Comparison of ENCODE assay signal across 8 cellular contexts in genomic region chr20:760751-761417, GRCh38. TPM values are rescaled to one million over a fixed set of nuclear protein-coding genes. Genes with fewer than 3 reads are reported as not detected.
DNase-seq lines count a peak whose midpoint lies in the region; ATAC-seq, FAIRE-seq and TF ChIP-seq lines count a peak whose summit lies in the region.

No MANE protein-coding gene starts in this region.

- FAIRE-seq in HTR-8/SVneo (lab: Jason Lieb, UNC): no peak

- no peaks in the 10 kb centered on the region for H3K79me2 ChIP-seq in smooth muscle cell (ENCODE audit: low read depth)

- no peaks in the 10 kb centered on the region for H3K36me3 ChIP-seq in smooth muscle cell (ENCODE audit: low read depth)

- H3K9ac ChIP-seq in smooth muscle cell (ENCODE audit: low read depth): no peak overlapping the region

- no peaks in the 10 kb centered on the region for H4K20me1 ChIP-seq in smooth muscle cell (ENCODE audit: low read depth)

- H3K27ac ChIP-seq in foreskin keratinocyte: no peak overlapping the region
- no peak overlapping the region for H3K27ac ChIP-seq in smooth muscle cell (ENCODE audit: low read depth)

- H3K9me3 ChIP-seq in smooth muscle cell (replicated peaks; ENCODE audit: low read depth): no peaks in the 10 kb centered on the region

- ATAC-seq in foreskin keratinocyte: peak; percentile 66

- WGBS in smooth muscle cell (ENCODE audit: low lambda C conversion rate): 27% methylated on average over 42 of the region's 44 CpGs

- H2AFZ ChIP-seq in smooth muscle cell (ENCODE audit: low read depth): no peak overlapping the region

- peak; percentile 81 for TF ChIP-seq CTCF in foreskin keratinocyte (conservative IDR thresholded peaks at IDR 0.05)
- TF ChIP-seq CTCF in smooth muscle cell (IDR thresholded peaks at IDR 0.05; ENCODE audit: borderline replicate concordance, insufficient read depth, poor library complexity, severe bottlenecking): peak; percentile 95

- peak; percentile 62 for DNase-seq in activated CD4-positive, alpha-beta T cell treated with anti-CD3 and anti-CD28 coated beads for 48 hours
- DNase-seq in activated CD4-positive, alpha-beta T cell treated with anti-CD3 and anti-CD28 coated beads for 4 hours: no peak
- peak; percentile 17 for DNase-seq in activated CD4-positive, alpha-beta T cell treated with anti-CD3 and anti-CD28 coated beads, Interleukin-2, amount 50 U/mL, for 1 hour
- no peak for DNase-seq in foreskin keratinocyte
- DNase-seq in smooth muscle cell (lab: John Stamatoyannopoulos, UW; ENCODE audit: unreplicated experiment): no peak
- no peak for DNase-seq in SKM-1 (lab: John Stamatoyannopoulos, UW; ENCODE audit: unreplicated experiment)
- DNase-seq in mucosa of gallbladder (ENCODE audit: low spot score): no peak
- no peak for DNase-seq in HTR-8/SVneo (ENCODE audit: insufficient read length, low spot score)

- H3K4me1 ChIP-seq in foreskin keratinocyte (no peaks in the 10 kb centered on the region), smooth muscle cell (ENCODE audit: low read depth) (no peaks in the 10 kb centered on the region)

- H3K4me2 ChIP-seq in smooth muscle cell: peak overlapping the region; percentile 29

- no peaks in the 10 kb centered on the region for H3F3A ChIP-seq in smooth muscle cell (ENCODE audit: low read depth)

- no peaks in the 10 kb centered on the region for H3K27me3 ChIP-seq in foreskin keratinocyte
- peaks cover 31% of the 10 kb centered on the region for H3K27me3 ChIP-seq in smooth muscle cell (ENCODE audit: low read depth)

- no peak overlapping the region for H3K4me3 ChIP-seq in smooth muscle cell

RNA-seq across cellular contexts. Expression of gene SLC52A3, which starts 7.4 kb away (rescaled TPM):
- total RNA-seq in foreskin keratinocyte (2.1 and 2.3 TPM in 2 replicates), smooth muscle cell (0.09 and 0.36 TPM in 2 replicates), mucosa of gallbladder (7.5 TPM)
- polyA plus RNA-seq in foreskin keratinocyte (1.5 and 1.7 TPM in 2 replicates), smooth muscle cell (0.37 TPM in 1 of 2 replicates, not detected in the other)

Comparison
In these comparisons a context has a peak if more than half of its experiments do, and no peak if none do; other contexts are left out.
1. DNase-seq: peak in activated CD4-positive, alpha-beta T cell treated with anti-CD3 and anti-CD28 coated beads for 48 hours (single experiment) and activated CD4-positive, alpha-beta T cell treated with anti-CD3 and anti-CD28 coated beads, Interleukin-2, amount 50 U/mL, for 1 hour (single experiment); none in activated CD4-positive, alpha-beta T cell treated with anti-CD3 and anti-CD28 coated beads for 4 hours (0 of 2), foreskin keratinocyte (0 of 2), smooth muscle cell (single experiment), SKM-1 (single experiment), mucosa of gallbladder (single experiment) and HTR-8/SVneo (single experiment).